Comparison of ENCODE assay signal across 33 cellular contexts in the genomic region with DNA sequence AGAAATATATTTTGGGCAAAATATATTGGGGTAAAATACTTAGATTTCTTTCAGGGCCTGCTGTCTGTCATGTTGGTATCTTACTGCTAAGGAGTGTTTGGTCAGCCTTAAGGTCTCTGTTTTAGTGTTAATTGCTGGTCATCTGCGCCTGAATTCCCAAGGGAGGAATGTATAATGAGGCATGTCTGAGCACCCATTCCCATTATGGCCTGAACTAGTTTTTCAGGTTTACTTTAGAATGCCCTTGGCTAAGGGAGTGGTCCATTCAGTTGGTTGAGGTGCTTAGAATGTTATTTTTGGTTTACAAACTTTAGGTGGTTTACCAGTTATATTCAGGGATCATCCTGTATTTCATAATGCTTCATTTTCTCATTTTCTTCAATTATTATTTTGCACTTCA.
DNase-seq lines count a peak whose midpoint lies in the region; ATAC-seq, FAIRE-seq and TF ChIP-seq lines count a peak whose summit lies in the region.
"Had no signal": no experiment of that assay in that cellular context is flagged by ENCODE, and none has a peak within 500 bp of the region (broad histone marks: within the 10 kb centered on the region; RNA-seq: fewer than 3 reads in every experiment).

No MANE protein-coding gene starts in this region.

- no peaks in the 10 kb centered on the region for H3K79me2 ChIP-seq in keratinocyte (ENCODE audit: control insufficient read depth, insufficient read depth, low read length)

- no peak for FAIRE-seq in bronchial epithelial cell (lab: Jason Lieb, UNC)
- peak; percentile 36 for FAIRE-seq in keratinocyte (lab: Jason Lieb, UNC)

- peak; percentile 6 for DNase-seq in DMS53 treated with DMSO at 0.1 percent for 48 hours (lab: John Stamatoyannopoulos, UW; ENCODE audit: unreplicated experiment)
- peak; percentile 89 for DNase-seq in bronchial epithelial cell (ENCODE audit: low read depth)
- DNase-seq in keratinocyte (ENCODE audit: low read depth, low spot score), result peak; percentile 33
- DNase-seq in NCI-H1694 treated with DMSO at 0.1 percent for 48 hours (lab: John Stamatoyannopoulos, UW), result no peak
- DNase-seq in GDM1 (lab: John Stamatoyannopoulos, UW), result no peak
- DNase-seq: ACHN; activated CD4-positive, alpha-beta T cell treated with anti-CD3 and anti-CD28 coated beads, Interleukin-2, amount 50 U/mL, for 48 hours; activated gamma-delta T cell treated with Interleukin-2 at 50 U/mL for 16 hours; activated naive CD8-positive, alpha-beta T cell treated with anti-CD3 and anti-CD28 coated beads, Interleukin-2, amount 10 ng/mL, durations not matched to agents 7 days and 5 days; activated T-cell treated with anti-CD3 and anti-CD28 coated beads, Interleukin-2, amount 50 U/mL, for 48 hours; aorta; CD8-positive, alpha-beta T cell; effector memory CD4-positive, alpha-beta T cell; foreskin fibroblast; GF-D8; head of caudate nucleus; KG1; left cardiac atrium; MG63; NCI-H1417 treated with DMSO at 0.1 percent for 48 hours; NCI-H2081; NCI-H345; ovary; RPMI8226; stimulated activated CD4-positive, alpha-beta T cell treated with anti-CD3 and anti-CD28 coated beads, Interleukin-15, amount 100 ng/mL, for 24 hours; stimulated activated CD4-positive, alpha-beta T cell treated with anti-CD3 and anti-CD28 coated beads, Interleukin-4, amount 100 ng/mL, for 4 hours; T-helper 1 cell; transverse colon had no signal

- H3K36me3 ChIP-seq in HUES6 (ENCODE audit: control insufficient read depth, insufficient read depth, low read length), result no peaks in the 10 kb centered on the region
- no peaks in the 10 kb centered on the region for H3K36me3 ChIP-seq in bronchial epithelial cell (ENCODE audit: control insufficient read depth, insufficient read depth, low read length)
- H3K36me3 ChIP-seq in keratinocyte (ENCODE audit: control insufficient read depth in 2 of 2, extremely low read depth in 1 of 2, insufficient read depth in 2 of 2, low read length in 2 of 2), result no peaks in the 10 kb centered on the region
- H3K36me3 ChIP-seq: cardiac muscle cell, MG63, ovary, transverse colon had no signal

- dilution Hi-C loops in keratinocyte (cut with MboI; ENCODE audit: extremely low pct_ligation_motif_present, low sequenced_read_pairs), result no loop called here

- 0 out of 2 replicates have a peak overlapping the region, but pooled peaks have one; percentile 16 for H3K4me3 ChIP-seq in HUES6 (ENCODE audit: low read depth, low read length)
- H3K4me3 ChIP-seq in bronchial epithelial cell (ENCODE audit: low read depth, low read length), result no peak overlapping the region
- H3K4me3 ChIP-seq in keratinocyte (ENCODE audit: control insufficient read depth in 2 of 3, extremely low read depth in 1 of 3, insufficient read depth in 2 of 3, low read depth in 1 of 3, low read length in 3 of 3), result no peak overlapping the region
- H3K4me3 ChIP-seq: cardiac muscle cell, coronary artery, MG63, ovary, transverse colon had no signal

- H3K9ac ChIP-seq in HUES6 (ENCODE audit: low read length) (no peak overlapping the region), keratinocyte (ENCODE audit: control insufficient read depth, extremely low read depth, insufficient read depth, low read length) (no peak overlapping the region)

- no peak overlapping the region for H2AFZ ChIP-seq in keratinocyte (ENCODE audit: control insufficient read depth, low read length)

- no peaks in the 10 kb centered on the region for H3K9me1 ChIP-seq in keratinocyte (ENCODE audit: control insufficient read depth, extremely low read depth, insufficient read depth, low read length)

- H3K4me1 ChIP-seq in HUES6 (ENCODE audit: control insufficient read depth, insufficient read depth, low read length) (peaks cover 33% of the 10 kb centered on the region), keratinocyte (ENCODE audit: control insufficient read depth, extremely low read depth, insufficient read depth, low read length) (peaks cover 20% of the 10 kb centered on the region)
- H3K4me1 ChIP-seq: transverse colon had no signal

- ATAC-seq in GM19023 (IDR thresholded peaks at IDR 0.05; ENCODE audit: unreplicated experiment), result no peak
- no peak for ATAC-seq in HG03571 (IDR thresholded peaks at IDR 0.05; ENCODE audit: unreplicated experiment)
- ATAC-seq: CD8-positive, alpha-beta T cell; left cardiac atrium had no signal

- TF ChIP-seq CTCF in bronchial epithelial cell (IDR thresholded peaks at IDR 0.05; ENCODE audit: insufficient read depth, low read length, severe bottlenecking) (no peak), keratinocyte (optimal IDR thresholded peaks at IDR 0.05 in 1 of 3, IDR thresholded peaks at IDR 0.05 in 1 of 3, conservative IDR thresholded peaks at IDR 0.05 in 1 of 3; ENCODE audit: extremely low read depth in 1 of 3, insufficient read depth in 2 of 3, low read length in 3 of 3) (no peak)

- H3K9me3 ChIP-seq in HUES6 (ENCODE audit: control insufficient read depth, insufficient read depth, low read depth, low read length), result no peaks in the 10 kb centered on the region
- no peaks in the 10 kb centered on the region for H3K9me3 ChIP-seq in keratinocyte (ENCODE audit: control insufficient read depth, low read depth, low read length)
- H3K9me3 ChIP-seq: MG63, ovary, transverse colon had no signal

- H4K20me1 ChIP-seq in keratinocyte (ENCODE audit: control insufficient read depth, extremely low read depth, insufficient read depth, low read length), result no peaks in the 10 kb centered on the region

- H3K27me3 ChIP-seq in HUES6 (ENCODE audit: control insufficient read depth, insufficient read depth, low read length) (no peaks in the 10 kb centered on the region), bronchial epithelial cell (ENCODE audit: control insufficient read depth, insufficient read depth, low read length) (no peaks in the 10 kb centered on the region), keratinocyte (ENCODE audit: control insufficient read depth, extremely low read depth, insufficient read depth, low read length) (no peaks in the 10 kb centered on the region)
- H3K27me3 ChIP-seq: cardiac muscle cell, MG63, ovary, transverse colon had no signal

- H3K27ac ChIP-seq in HUES6 (ENCODE audit: low read depth, low read length) (peak overlapping the region; percentile 5; the same call in 1 of the 2 replicates), keratinocyte (ENCODE audit: control insufficient read depth, insufficient read depth, low read length) (no peak overlapping the region)
- H3K27ac ChIP-seq: cardiac muscle cell, coronary artery, ovary, transverse colon had no signal

- peak overlapping the region; percentile 24 for H3K4me2 ChIP-seq in keratinocyte (ENCODE audit: control insufficient read depth, extremely low read depth, insufficient read depth, low read depth, low read length)

Comparison
In these comparisons a context has a peak if more than half of its experiments do, and no peak if none do; other contexts are left out.
1. DNase-seq: peak in DMS53 treated with DMSO at 0.1 percent for 48 hours (single experiment), bronchial epithelial cell (single experiment) and keratinocyte (single experiment); none in NCI-H1694 treated with DMSO at 0.1 percent for 48 hours (single experiment) and GDM1 (single experiment).